21 cellular contexts compared by ENCODE assay signal in the genomic region with DNA sequence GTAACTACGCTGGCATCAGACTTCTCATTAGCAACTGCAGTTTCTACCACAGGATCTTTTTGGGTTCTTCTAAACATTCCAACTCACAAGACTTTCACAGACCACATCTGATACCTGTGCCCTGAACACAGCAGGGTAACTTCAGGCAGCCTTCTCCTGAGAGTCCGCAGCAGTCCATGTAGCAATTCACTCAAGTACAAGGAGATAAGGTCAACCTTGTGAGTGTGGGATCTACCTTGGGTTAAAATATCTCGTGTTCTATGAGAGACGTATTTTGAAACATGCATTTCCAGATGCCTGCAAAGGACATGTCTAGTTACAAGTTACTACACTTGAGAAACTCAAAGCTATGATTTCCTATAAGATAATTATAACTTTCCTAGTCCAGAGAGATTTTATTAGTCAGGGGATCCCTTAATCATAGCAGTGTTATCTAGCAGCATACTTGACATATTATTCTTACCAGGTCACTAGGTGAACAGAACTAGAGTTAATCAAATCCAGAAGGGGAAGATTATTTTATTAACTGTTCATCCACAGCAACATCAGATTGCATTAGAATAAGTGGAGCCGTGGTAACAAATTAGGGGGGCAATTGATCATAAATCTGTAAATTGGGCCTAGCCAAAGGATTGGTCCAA.
DNase-seq lines count a peak whose midpoint lies in the region; ATAC-seq, FAIRE-seq and TF ChIP-seq lines count a peak whose summit lies in the region.
"Had no signal": no experiment of that assay in that cellular context is flagged by ENCODE, and none has a peak within 500 bp of the region (broad histone marks: within the 10 kb centered on the region; RNA-seq: fewer than 3 reads in every experiment).

No MANE protein-coding gene starts in this region.

- H3K9me3 Mint-ChIP-seq in astrocyte (ENCODE audit: unreplicated experiment): no peaks in the 10 kb centered on the region
- H3K9me3 Mint-ChIP-seq: CD4-positive, alpha-beta memory T cell had no signal

- no peak overlapping the region for H3K4me3 Mint-ChIP-seq in astrocyte (ENCODE audit: unreplicated experiment)
- H3K4me3 Mint-ChIP-seq: CD4-positive, alpha-beta memory T cell had no signal

- peak; percentile 63 for FAIRE-seq in astrocyte (lab: Jason Lieb, UNC)
- FAIRE-seq: GM19239, HTR-8/SVneo had no signal

- H3K4me3 ChIP-seq in HEK293 (ENCODE audit: low read depth, low read length) (no peak overlapping the region), astrocyte (ENCODE audit: insufficient read depth, low read depth, low read length) (no peak overlapping the region), osteoblast (ENCODE audit: insufficient read depth, low read length) (no peak overlapping the region), psoas muscle (no peak overlapping the region)
- H3K4me3 ChIP-seq: HAP-1, SJCRH30 had no signal

- H4K20me1 ChIP-seq in astrocyte (ENCODE audit: insufficient read depth, low read length) (no peaks in the 10 kb centered on the region), osteoblast (ENCODE audit: insufficient read depth, low read length) (no peaks in the 10 kb centered on the region)

- ATAC-seq in GM19351 (IDR thresholded peaks at IDR 0.05; ENCODE audit: unreplicated experiment) (no peak), psoas muscle (no peak)

- H3K4me1 ChIP-seq in HEK293 (ENCODE audit: control insufficient read depth, insufficient read depth, low read length) (0 out of 2 replicates have a peak, but pooled peaks cover 2% of the 10 kb centered on the region), astrocyte (ENCODE audit: insufficient read depth, low read length) (peaks cover 29% of the 10 kb centered on the region), osteoblast (ENCODE audit: insufficient read depth, low read length) (peaks cover 22% of the 10 kb centered on the region), psoas muscle (no peaks in the 10 kb centered on the region)

- H3K9me3 ChIP-seq in HEK293 (ENCODE audit: control insufficient read depth, insufficient read depth, low read depth, low read length) (no peaks in the 10 kb centered on the region), astrocyte (ENCODE audit: insufficient read depth, low read depth, low read length) (no peaks in the 10 kb centered on the region), osteoblast (ENCODE audit: low read depth, low read length) (no peaks in the 10 kb centered on the region), psoas muscle (no peaks in the 10 kb centered on the region)
- H3K9me3 ChIP-seq: HAP-1, SJCRH30 had no signal

- H3K4me2 ChIP-seq in astrocyte (ENCODE audit: low read length): peak overlapping the region; percentile 45
- H3K4me2 ChIP-seq in osteoblast (ENCODE audit: insufficient read depth, low read length): no peak overlapping the region

- 95 to 98% (median 96%) methylated on average over 5 of the region's 5 CpGs for WGBS in psoas muscle, 3 donors

- peaks cover 13% of the 10 kb centered on the region for H3K36me3 Mint-ChIP-seq in astrocyte (ENCODE audit: low read depth, unreplicated experiment)

- POLR2A ChIA-PET in HEK293 (lab: Yijun Ruan, JAX): no interaction called here

- H3K36me3 ChIP-seq in HEK293 (ENCODE audit: control insufficient read depth in 2 of 2, insufficient read depth in 1 of 2, low read length in 2 of 2) (peaks cover 10 to 27% of the 10 kb centered on the region in 2 experiments; a peak in 2 of 3 replicates), astrocyte (ENCODE audit: insufficient read depth, low read length) (peaks cover 24% of the 10 kb centered on the region), osteoblast (ENCODE audit: insufficient read depth, low read length) (peaks cover 21% of the 10 kb centered on the region), psoas muscle (ENCODE audit: insufficient read depth in 1 of 2, low read depth in 1 of 2) (peaks cover 4 to 89% of the 10 kb centered on the region in 2 donors)

- H3K27me3 Mint-ChIP-seq in astrocyte (ENCODE audit: low read depth, unreplicated experiment): no peaks in the 10 kb centered on the region
- H3K27me3 Mint-ChIP-seq: CD4-positive, alpha-beta memory T cell had no signal

- intact Hi-C loops in psoas muscle (cut with DNase I): no loop called here

- no peak overlapping the region for H3K27ac Mint-ChIP-seq in astrocyte (ENCODE audit: unreplicated experiment)

- H3K4me1 Mint-ChIP-seq in astrocyte (ENCODE audit: low read depth, unreplicated experiment): peaks cover 10% of the 10 kb centered on the region
- H3K4me1 Mint-ChIP-seq: CD4-positive, alpha-beta memory T cell had no signal

- no peak overlapping the region for H2AFZ ChIP-seq in astrocyte (ENCODE audit: low read depth, low read length)
- H2AFZ ChIP-seq in osteoblast (ENCODE audit: low read length): no peak overlapping the region

- CTCF ChIA-PET in HEK293 (lab: Yijun Ruan, JAX): no interaction called here

- TF ChIP-seq CTCF in HEK293 (tag by site-specific recombination; IDR thresholded peaks at IDR 0.05) (no peak), astrocyte (IDR thresholded peaks at IDR 0.05; ENCODE audit: insufficient read depth, low read depth, low read length) (no peak), osteoblast (IDR thresholded peaks at IDR 0.05; ENCODE audit: extremely low read depth, low read depth, low read length) (no peak), GM13976 (IDR thresholded peaks at IDR 0.05; ENCODE audit: borderline replicate concordance, control extremely low read depth, extremely low read depth, insufficient read depth, missing control alignments) (no peak), psoas muscle (IDR thresholded peaks at IDR 0.05) (no peak)

- no peak overlapping the region for H3K9ac ChIP-seq in astrocyte (ENCODE audit: low read length)

- H3K27me3 ChIP-seq in astrocyte (ENCODE audit: insufficient read depth, low read length) (no peaks in the 10 kb centered on the region), osteoblast (ENCODE audit: insufficient read depth, low read length) (no peaks in the 10 kb centered on the region), psoas muscle (ENCODE audit: insufficient read depth in 3 of 3, low read length in 2 of 3) (no peaks in the 10 kb centered on the region)
- H3K27me3 ChIP-seq: SJCRH30 had no signal

- H3K27ac ChIP-seq in HEK293 (ENCODE audit: extremely low read depth, low read depth, low read length): no peak overlapping the region
- peak overlapping the region; percentile 52 for H3K27ac ChIP-seq in astrocyte (ENCODE audit: low read depth, low read length)
- H3K27ac ChIP-seq in osteoblast (ENCODE audit: low read depth, low read length): peak overlapping the region; percentile 5
- no peak overlapping the region for H3K27ac ChIP-seq in psoas muscle
- H3K27ac ChIP-seq: SJCRH30 had no signal

- in situ Hi-C loops in GM13976 (cut with MboI; ENCODE audit: low sequenced_read_pairs, unreplicated experiment): no loop called here

- no peaks in the 10 kb centered on the region for H3K79me2 ChIP-seq in astrocyte (ENCODE audit: insufficient read depth, low read length)
- peaks cover under 1% of the 10 kb centered on the region for H3K79me2 ChIP-seq in osteoblast (ENCODE audit: insufficient read depth, low read length)

- DNase-seq in EL (peak; percentile 55), astrocyte (ENCODE audit: low read depth) (peak; percentile 52), osteoblast (ENCODE audit: insufficient read length, low spot score, missing footprints) (no peak), GM13976 (ENCODE audit: low spot score) (no peak), psoas muscle (no peak)
- DNase-seq: CD4-positive, alpha-beta memory T cell; DMS79 treated with DMSO at 0.1 percent for 48 hours; GF-D8; NCI-H1417; NCI-H187 treated with DMSO at 0.1 percent for 48 hours; NCI-H2171; NCI-H510A; NCI-H774; RPMI8226; SJCRH30; SW 1271 had no signal

TF ChIP-seq in HEK293, 187 proteins besides CTCF, POLR2A, EP300 and RAD21:
- peak; percentile 28; the same call in 1 of the 2 replicates for TF ChIP-seq SP7 (tag by site-specific recombination; IDR thresholded peaks at IDR 0.05)
- no peak for TF ChIP-seq ZNF132 (tag by site-specific recombination; IDR thresholded peaks at IDR 0.05; ENCODE audit: borderline replicate concordance)
- TF ChIP-seq ZNF530 (tag by site-specific recombination; IDR thresholded peaks at IDR 0.05; ENCODE audit: low read depth): no peak

Comparison
In these comparisons a context has a peak if more than half of its experiments do, and no peak if none do; other contexts are left out.
1. DNase-seq: peak in EL (single experiment) and astrocyte (single experiment); none in osteoblast (single experiment), GM13976 (single experiment) and psoas muscle (0 of 2).
2. H3K27ac ChIP-seq: peak in astrocyte (single experiment) and osteoblast (single experiment); none in HEK293 (single experiment) and psoas muscle (single experiment).